Comparison of ENCODE assay signal across 1 cellular context in genomic region chr16:65195998-65196397, GRCh38.
TF ChIP-seq lines count a peak whose summit lies in the region.

No MANE protein-coding gene starts in this region.

TF ChIP-seq in IMR-90, 13 proteins besides CTCF, POLR2A, EP300 and RAD21 (continued from another document):
- no peak for TF ChIP-seq SMC3 (IDR thresholded peaks at IDR 0.05; ENCODE audit: low read depth, low read length)
